8 cellular contexts compared by ENCODE assay signal in the genomic region with DNA sequence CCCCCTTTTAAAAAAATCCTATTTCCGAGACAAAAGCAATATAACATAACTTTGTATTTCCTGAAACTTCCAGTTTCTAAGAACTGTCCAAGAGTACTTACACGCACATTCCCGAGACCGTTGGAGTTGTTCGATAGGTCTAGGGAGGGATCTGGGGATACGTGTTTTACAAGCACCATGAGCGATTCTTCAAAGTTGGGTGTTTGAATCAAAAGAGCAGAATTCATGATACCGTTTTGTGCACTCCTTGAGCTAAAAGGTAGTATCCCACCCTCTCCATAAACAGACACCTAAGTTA. TPM values are rescaled to one million over a fixed set of nuclear protein-coding genes. Genes with fewer than 3 reads are reported as not detected.
A peak's percentile ranks its signal among the peaks of the same experiment; 100 is the strongest.
DNase-seq lines count a peak whose midpoint lies in the region; ATAC-seq and TF ChIP-seq lines count a peak whose summit lies in the region.

No MANE protein-coding gene starts in this region.

- H3K27ac Mint-ChIP-seq in IgD-negative memory B cell: peak overlapping the region; percentile 94 to 100 (median 98)

- peaks cover 0 to 3% (median 1%) of the 10 kb centered on the region in 3 donors for H3K9me3 Mint-ChIP-seq in IgD-negative memory B cell

- peak overlapping the region; percentile 90 to 99 (median 96) for H3K4me3 Mint-ChIP-seq in IgD-negative memory B cell

- peaks cover 44 to 51% (median 48%) of the 10 kb centered on the region in 3 donors for H3K4me1 Mint-ChIP-seq in IgD-negative memory B cell

- H3K4me1 ChIP-seq in mucosa of rectum (ENCODE audit: control insufficient read depth in 2 of 2, insufficient read depth in 2 of 2, low read length in 2 of 2): peaks cover 8 to 16% of the 10 kb centered on the region in 2 donors

- H3K36me3 ChIP-seq in mucosa of rectum (ENCODE audit: control insufficient read depth in 2 of 2, insufficient read depth in 2 of 2, low read length in 2 of 2): peaks cover under 1 to 4% of the 10 kb centered on the region in 2 donors

- ATAC-seq in HG03439 (IDR thresholded peaks at IDR 0.05; ENCODE audit: unreplicated experiment): no peak

- peaks cover 10% of the 10 kb centered on the region for H3K36me3 Mint-ChIP-seq in IgD-negative memory B cell

- H3K4me3 ChIP-seq in cardiac fibroblast (replicated peaks in 1 of 2; ENCODE audit: low read depth in 2 of 2, low read length in 2 of 2) (peak overlapping the region; percentile 25 to 57), mucosa of rectum (ENCODE audit: low read length in 2 of 2) (peak overlapping the region; percentile 78 to 89)

- intact Hi-C loops in head of caudate nucleus (cut with DNase I): loop anchor here (5.0 kb wide), 1 partner anchor 65 kb away; the partner anchor contains the start of gene ARL8B

- TF ChIP-seq CTCF in C4-2B (conservative IDR thresholded peaks at IDR 0.05): no peak
- TF ChIP-seq CTCF in cardiac fibroblast (IDR thresholded peaks at IDR 0.05; ENCODE audit: low read depth, low read length): no peak

- H3K27me3 ChIP-seq in mucosa of rectum (ENCODE audit: control insufficient read depth in 2 of 2, insufficient read depth in 2 of 2, low read length in 2 of 2): no peaks in the 10 kb centered on the region

- H3K9me3 ChIP-seq in mucosa of rectum (ENCODE audit: control insufficient read depth in 2 of 2, low read length in 2 of 2): no peaks in the 10 kb centered on the region

- H3K9ac ChIP-seq in mucosa of rectum (ENCODE audit: low read depth in 1 of 2, low read length in 2 of 2): peak overlapping the region; percentile 71 to 85

- no peaks in the 10 kb centered on the region for H3K27me3 Mint-ChIP-seq in IgD-negative memory B cell

- peak overlapping the region; percentile 97 for H3K27ac ChIP-seq in C4-2B
- peak overlapping the region; percentile 56 to 63 for H3K27ac ChIP-seq in mucosa of rectum (ENCODE audit: low read depth in 2 of 2, low read length in 2 of 2)

- DNase-seq in cardiac fibroblast (ENCODE audit: low read depth in 2 of 2) (peak; percentile 55 to 57), head of caudate nucleus (no peak), SW 1271 (lab: John Stamatoyannopoulos, UW) (no peak)
- DNase-seq in stimulated activated CD4-positive, alpha-beta T cell treated with anti-CD3 and anti-CD28 coated beads, Interleukin-12 subunit alpha, Interleukin-12 subunit beta, amount 100 ng/mL, for 4 hours: no peak

RNA-seq across cellular contexts. Expression of gene EDEM1, which starts 0.7 kb away (rescaled TPM):
- polyA plus RNA-seq in IgD-negative memory B cell: 58.4 TPM

Comparison
In these comparisons a context has a peak if more than half of its experiments do, and no peak if none do; other contexts are left out.
1. DNase-seq: peak in cardiac fibroblast (2 of 2); none in head of caudate nucleus (0 of 42), SW 1271 (0 of 2) and stimulated activated CD4-positive, alpha-beta T cell treated with anti-CD3 and anti-CD28 coated beads, Interleukin-12 subunit alpha, Interleukin-12 subunit beta, amount 100 ng/mL, for 4 hours (single experiment).